Comparison of ENCODE assay signal across 1 cellular context in the genomic region with DNA sequence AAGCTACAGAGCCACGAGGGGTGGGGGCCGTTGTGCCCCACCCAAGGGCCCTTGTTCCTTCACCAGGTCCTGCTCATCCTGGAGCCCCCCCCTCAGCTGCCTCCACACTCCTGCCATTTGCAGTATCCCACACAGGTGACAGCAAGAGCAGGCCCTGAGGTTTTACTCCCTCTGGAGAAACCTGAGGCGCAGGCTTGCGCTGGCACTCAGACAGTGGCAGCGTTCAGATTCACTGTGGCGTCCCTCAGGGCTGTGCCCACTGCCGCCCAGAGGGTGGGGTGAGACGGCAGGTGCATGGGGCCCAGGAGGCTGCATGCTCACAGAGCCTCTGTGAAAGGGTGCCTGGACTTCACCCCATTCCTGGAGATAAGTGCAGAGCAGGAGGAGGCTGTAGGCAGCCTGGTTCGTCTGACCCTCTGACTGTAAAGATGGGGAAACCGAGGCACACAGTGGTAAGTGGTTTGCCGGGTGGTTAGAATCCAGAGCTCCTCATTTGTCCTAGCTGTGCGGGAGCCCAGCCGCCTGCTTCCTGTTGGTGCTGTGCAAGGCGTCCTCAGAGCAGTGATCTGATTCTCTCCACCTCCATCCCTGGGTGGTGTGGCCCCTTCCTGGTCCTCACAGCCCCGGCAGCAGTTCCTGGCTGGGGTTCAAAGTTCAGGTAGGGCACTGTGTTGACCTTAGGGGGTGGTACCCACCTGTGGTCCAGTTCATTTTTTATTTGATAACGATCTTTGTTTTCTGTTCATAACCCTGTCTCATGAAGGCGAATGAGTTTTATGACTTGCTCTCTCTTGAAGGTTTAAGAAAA.
TF ChIP-seq lines count a peak whose summit lies in the region.

No MANE protein-coding gene starts in this region.

TF ChIP-seq in GM23338, 12 proteins besides CTCF, POLR2A, EP300 and RAD21:
- TF ChIP-seq, protein P1, sequence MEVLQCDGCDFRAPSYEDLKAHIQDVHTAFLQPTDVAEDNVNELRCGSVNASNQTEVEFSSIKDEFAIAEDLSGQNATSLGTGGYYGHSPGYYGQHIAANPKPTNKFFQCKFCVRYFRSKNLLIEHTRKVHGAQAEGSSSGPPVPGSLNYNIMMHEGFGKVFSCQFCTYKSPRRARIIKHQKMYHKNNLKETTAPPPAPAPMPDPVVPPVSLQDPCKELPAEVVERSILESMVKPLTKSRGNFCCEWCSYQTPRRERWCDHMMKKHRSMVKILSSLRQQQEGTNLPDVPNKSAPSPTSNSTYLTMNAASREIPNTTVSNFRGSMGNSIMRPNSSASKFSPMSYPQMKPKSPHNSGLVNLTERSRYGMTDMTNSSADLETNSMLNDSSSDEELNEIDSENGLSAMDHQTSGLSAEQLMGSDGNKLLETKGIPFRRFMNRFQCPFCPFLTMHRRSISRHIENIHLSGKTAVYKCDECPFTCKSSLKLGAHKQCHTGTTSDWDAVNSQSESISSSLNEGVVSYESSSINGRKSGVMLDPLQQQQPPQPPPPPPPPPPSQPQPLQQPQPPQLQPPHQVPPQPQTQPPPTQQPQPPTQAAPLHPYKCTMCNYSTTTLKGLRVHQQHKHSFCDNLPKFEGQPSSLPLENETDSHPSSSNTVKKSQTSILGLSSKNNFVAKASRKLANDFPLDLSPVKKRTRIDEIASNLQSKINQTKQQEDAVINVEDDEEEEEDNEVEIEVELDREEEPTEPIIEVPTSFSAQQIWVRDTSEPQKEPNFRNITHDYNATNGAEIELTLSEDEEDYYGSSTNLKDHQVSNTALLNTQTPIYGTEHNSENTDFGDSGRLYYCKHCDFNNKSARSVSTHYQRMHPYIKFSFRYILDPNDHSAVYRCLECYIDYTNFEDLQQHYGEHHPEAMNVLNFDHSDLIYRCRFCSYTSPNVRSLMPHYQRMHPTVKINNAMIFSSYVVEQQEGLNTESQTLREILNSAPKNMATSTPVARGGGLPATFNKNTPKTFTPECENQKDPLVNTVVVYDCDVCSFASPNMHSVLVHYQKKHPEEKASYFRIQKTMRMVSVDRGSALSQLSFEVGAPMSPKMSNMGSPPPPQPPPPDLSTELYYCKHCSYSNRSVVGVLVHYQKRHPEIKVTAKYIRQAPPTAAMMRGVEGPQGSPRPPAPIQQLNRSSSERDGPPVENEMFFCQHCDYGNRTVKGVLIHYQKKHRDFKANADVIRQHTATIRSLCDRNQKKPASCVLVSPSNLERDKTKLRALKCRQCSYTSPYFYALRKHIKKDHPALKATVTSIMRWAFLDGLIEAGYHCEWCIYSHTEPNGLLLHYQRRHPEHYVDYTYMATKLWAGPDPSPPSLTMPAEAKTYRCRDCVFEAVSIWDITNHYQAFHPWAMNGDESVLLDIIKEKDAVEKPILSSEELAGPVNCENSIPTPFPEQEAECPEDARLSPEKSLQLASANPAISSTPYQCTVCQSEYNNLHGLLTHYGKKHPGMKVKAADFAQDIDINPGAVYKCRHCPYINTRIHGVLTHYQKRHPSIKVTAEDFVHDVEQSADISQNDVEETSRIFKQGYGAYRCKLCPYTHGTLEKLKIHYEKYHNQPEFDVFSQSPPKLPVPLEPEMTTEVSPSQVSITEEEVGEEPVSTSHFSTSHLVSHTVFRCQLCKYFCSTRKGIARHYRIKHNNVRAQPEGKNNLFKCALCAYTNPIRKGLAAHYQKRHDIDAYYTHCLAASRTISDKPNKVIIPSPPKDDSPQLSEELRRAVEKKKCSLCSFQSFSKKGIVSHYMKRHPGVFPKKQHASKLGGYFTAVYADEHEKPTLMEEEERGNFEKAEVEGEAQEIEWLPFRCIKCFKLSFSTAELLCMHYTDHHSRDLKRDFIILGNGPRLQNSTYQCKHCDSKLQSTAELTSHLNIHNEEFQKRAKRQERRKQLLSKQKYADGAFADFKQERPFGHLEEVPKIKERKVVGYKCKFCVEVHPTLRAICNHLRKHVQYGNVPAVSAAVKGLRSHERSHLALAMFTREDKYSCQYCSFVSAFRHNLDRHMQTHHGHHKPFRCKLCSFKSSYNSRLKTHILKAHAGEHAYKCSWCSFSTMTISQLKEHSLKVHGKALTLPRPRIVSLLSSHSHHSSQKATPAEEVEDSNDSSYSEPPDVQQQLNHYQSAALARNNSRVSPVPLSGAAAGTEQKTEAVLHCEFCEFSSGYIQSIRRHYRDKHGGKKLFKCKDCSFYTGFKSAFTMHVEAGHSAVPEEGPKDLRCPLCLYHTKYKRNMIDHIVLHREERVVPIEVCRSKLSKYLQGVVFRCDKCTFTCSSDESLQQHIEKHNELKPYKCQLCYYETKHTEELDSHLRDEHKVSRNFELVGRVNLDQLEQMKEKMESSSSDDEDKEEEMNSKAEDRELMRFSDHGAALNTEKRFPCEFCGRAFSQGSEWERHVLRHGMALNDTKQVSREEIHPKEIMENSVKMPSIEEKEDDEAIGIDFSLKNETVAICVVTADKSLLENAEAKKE (CRISPR knock-in tag; IDR thresholded peaks at IDR 0.05): no peak
- TF ChIP-seq NANOG (IDR thresholded peaks at IDR 0.05; ENCODE audit: borderline replicate concordance) (no peak), ZNF114 (CRISPR knock-in tag; IDR thresholded peaks at IDR 0.05) (no peak), POLR2AphosphoS5 (IDR thresholded peaks at IDR 0.05; ENCODE audit: low read depth) (no peak), EZH2 (IDR thresholded peaks at IDR 0.05; ENCODE audit: low read depth, unreplicated experiment) (no peak), JUNB (IDR thresholded peaks at IDR 0.05; ENCODE audit: unreplicated experiment) (no peak), EZH2phosphoT487 (IDR thresholded peaks at IDR 0.05; ENCODE audit: unreplicated experiment) (no peak), STAT1 (IDR thresholded peaks at IDR 0.05; ENCODE audit: unreplicated experiment) (no peak), ETS1 (IDR thresholded peaks at IDR 0.05) (no peak), CREB1 (CRISPR knock-in tag; IDR thresholded peaks at IDR 0.05; ENCODE audit: low read depth) (no peak), ZNF331 (CRISPR knock-in tag; IDR thresholded peaks at IDR 0.05; ENCODE audit: low read depth) (no peak)
- TF ChIP-seq, protein P2, sequence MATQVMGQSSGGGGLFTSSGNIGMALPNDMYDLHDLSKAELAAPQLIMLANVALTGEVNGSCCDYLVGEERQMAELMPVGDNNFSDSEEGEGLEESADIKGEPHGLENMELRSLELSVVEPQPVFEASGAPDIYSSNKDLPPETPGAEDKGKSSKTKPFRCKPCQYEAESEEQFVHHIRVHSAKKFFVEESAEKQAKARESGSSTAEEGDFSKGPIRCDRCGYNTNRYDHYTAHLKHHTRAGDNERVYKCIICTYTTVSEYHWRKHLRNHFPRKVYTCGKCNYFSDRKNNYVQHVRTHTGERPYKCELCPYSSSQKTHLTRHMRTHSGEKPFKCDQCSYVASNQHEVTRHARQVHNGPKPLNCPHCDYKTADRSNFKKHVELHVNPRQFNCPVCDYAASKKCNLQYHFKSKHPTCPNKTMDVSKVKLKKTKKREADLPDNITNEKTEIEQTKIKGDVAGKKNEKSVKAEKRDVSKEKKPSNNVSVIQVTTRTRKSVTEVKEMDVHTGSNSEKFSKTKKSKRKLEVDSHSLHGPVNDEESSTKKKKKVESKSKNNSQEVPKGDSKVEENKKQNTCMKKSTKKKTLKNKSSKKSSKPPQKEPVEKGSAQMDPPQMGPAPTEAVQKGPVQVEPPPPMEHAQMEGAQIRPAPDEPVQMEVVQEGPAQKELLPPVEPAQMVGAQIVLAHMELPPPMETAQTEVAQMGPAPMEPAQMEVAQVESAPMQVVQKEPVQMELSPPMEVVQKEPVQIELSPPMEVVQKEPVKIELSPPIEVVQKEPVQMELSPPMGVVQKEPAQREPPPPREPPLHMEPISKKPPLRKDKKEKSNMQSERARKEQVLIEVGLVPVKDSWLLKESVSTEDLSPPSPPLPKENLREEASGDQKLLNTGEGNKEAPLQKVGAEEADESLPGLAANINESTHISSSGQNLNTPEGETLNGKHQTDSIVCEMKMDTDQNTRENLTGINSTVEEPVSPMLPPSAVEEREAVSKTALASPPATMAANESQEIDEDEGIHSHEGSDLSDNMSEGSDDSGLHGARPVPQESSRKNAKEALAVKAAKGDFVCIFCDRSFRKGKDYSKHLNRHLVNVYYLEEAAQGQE (IDR thresholded peaks at IDR 0.05; ENCODE audit: unreplicated experiment): no peak
